11 cellular contexts compared by ENCODE assay signal in the genomic region with DNA sequence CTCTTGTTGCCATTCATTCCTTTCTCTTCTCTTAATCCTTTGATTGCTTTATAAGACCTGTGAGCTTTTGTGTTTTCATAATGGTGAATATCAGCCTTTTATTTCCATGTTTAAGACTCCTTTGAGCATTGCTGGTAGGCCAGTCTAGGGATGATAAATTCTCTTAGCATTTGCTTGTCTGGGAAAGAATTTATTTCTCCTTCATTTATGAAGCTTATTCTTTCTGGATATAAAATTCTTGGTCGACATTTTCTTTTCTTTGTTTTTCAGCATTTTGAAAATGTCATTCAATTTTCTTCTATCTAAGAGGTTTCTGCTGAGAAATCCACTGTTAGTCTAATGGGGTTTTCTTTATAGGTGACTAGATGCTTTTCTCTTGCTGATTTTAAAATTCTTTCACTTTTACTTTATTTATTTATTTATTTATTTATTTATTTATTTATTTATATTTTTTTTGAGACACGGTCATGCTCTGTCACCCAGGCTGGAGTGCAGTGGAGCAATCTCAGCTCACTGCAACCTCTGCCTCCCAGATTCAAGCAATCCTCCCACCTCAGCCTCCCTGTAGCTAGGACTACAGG. TPM values are rescaled to one million over a fixed set of nuclear protein-coding genes. Genes with fewer than 3 reads are reported as not detected.
"Had no signal": no experiment of that assay in that cellular context is flagged by ENCODE, and none has a peak within 500 bp of the region (broad histone marks: within the 10 kb centered on the region; RNA-seq: fewer than 3 reads in every experiment).

No MANE protein-coding gene starts in this region.

- H3K36me3 Mint-ChIP-seq: IgD-negative memory B cell had no signal

- H3K9ac ChIP-seq: GM23248, KMS-11 had no signal

- H3K4me2 ChIP-seq: KMS-11 had no signal

- FAIRE-seq: HTR-8/SVneo had no signal

- H3K27ac Mint-ChIP-seq: IgD-negative memory B cell had no signal

- ATAC-seq: HCT116 had no signal

- H3K36me3 ChIP-seq: HAP-1 had no signal

- DNase-seq: GM23248, GOT3, H7, KBM-7 had no signal

- H3K27ac ChIP-seq: GM23248, KMS-11 had no signal

- H3K4me1 Mint-ChIP-seq: IgD-negative memory B cell had no signal

- H3K4me3 ChIP-seq: GM23248, HAP-1 had no signal

- H2AFZ ChIP-seq: GM23248 had no signal

RNA-seq across cellular contexts. Expression of a gene that starts 15.0 kb away (rescaled TPM):
- polyA plus RNA-seq: IgD-negative memory B cell had no signal

RNA-seq across cellular contexts. Expression of a gene that starts 41.5 kb away (rescaled TPM):
- total RNA-seq: GM23248, H4, H7, HT-29 had no signal
- polyA plus RNA-seq: GM23248, IgD-negative memory B cell had no signal
